In the genomic region with DNA sequence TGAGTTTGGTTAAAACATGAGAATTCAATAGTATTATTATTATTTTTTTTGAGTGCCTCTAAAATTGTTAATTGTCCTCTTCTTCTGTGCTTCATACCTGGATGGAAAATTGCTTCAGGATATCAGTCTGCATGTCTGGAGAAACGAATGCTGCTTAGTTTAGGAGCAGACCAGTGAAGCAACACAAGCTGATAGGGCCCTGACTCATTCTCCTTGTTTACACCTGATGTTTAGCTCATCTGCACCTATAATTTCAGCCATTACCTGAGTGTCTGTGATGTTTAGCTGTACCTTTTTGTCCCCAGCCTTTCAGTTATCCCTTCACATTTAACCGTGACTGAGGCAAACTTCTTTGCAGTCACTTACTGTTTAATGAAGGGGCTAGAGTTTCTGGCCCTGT, we compare ENCODE assay signal across 20 cellular contexts. TPM values are rescaled to one million over a fixed set of nuclear protein-coding genes. Genes with fewer than 3 reads are reported as not detected.
A peak's percentile ranks its signal among the peaks of the same experiment; 100 is the strongest.
DNase-seq lines count a peak whose midpoint lies in the region; ATAC-seq and TF ChIP-seq lines count a peak whose summit lies in the region.
"Had no signal": no experiment of that assay in that cellular context is flagged by ENCODE, and none has a peak within 500 bp of the region (broad histone marks: within the 10 kb centered on the region; RNA-seq: fewer than 3 reads in every experiment).

No MANE protein-coding gene starts in this region.

- H3K4me3 ChIP-seq in ascending aorta (no peak overlapping the region), coronary artery (no peak overlapping the region)
- H3K4me3 ChIP-seq: A549; BLaER1 treated with 17β-estradiol and CSF1 and Interleukin-3, amounts not matched to agents 10 nM and 100 nM; spleen had no signal

- peak overlapping the region; percentile 10 to 47 for H3K27ac Mint-ChIP-seq in natural killer cell
- peak overlapping the region in 1 of 2 donors; percentile 43 for H3K27ac Mint-ChIP-seq in natural killer cell treated with Interleukin-12 subunit alpha and Interleukin-12 subunit beta and Interleukin-15 and Interleukin-18, amount 100 ng/mL, for 72 hours
- H3K27ac Mint-ChIP-seq in chondrocyte (ENCODE audit: unreplicated experiment): peak overlapping the region; percentile 6
- H3K27ac Mint-ChIP-seq in activated naive CD4-positive, alpha-beta T cell treated with anti-CD3 and anti-CD28 coated beads, Interleukin-2, amount 50 U/mL, for 72 hours: no peak overlapping the region
- H3K27ac Mint-ChIP-seq in activated T-helper 17 cell treated with anti-CD3 and anti-CD28 coated beads, Interleukin-2, amount 50 U/mL, for 72 hours: no peak overlapping the region
- H3K27ac Mint-ChIP-seq: activated CD4-positive, alpha-beta T cell treated with anti-CD3 and anti-CD28 coated beads, Interleukin-2, amount 10 ng/mL, durations not matched to agents 24 days and 14 days had no signal

- H3K9me3 Mint-ChIP-seq in natural killer cell: no peaks in the 10 kb centered on the region
- H3K9me3 Mint-ChIP-seq in natural killer cell treated with Interleukin-12 subunit alpha and Interleukin-12 subunit beta and Interleukin-15 and Interleukin-18, amount 100 ng/mL, for 72 hours: no peaks in the 10 kb centered on the region
- no peaks in the 10 kb centered on the region for H3K9me3 Mint-ChIP-seq in chondrocyte (ENCODE audit: low read depth)
- H3K9me3 Mint-ChIP-seq in activated naive CD4-positive, alpha-beta T cell treated with anti-CD3 and anti-CD28 coated beads, Interleukin-2, amount 50 U/mL, for 72 hours: no peaks in the 10 kb centered on the region
- no peaks in the 10 kb centered on the region for H3K9me3 Mint-ChIP-seq in activated T-helper 17 cell treated with anti-CD3 and anti-CD28 coated beads, Interleukin-2, amount 50 U/mL, for 72 hours
- H3K9me3 Mint-ChIP-seq: activated CD4-positive, alpha-beta T cell treated with anti-CD3 and anti-CD28 coated beads, Interleukin-2, amount 10 ng/mL, durations not matched to agents 24 days and 14 days; naive thymus-derived CD8-positive, alpha-beta T cell had no signal

- H3K4me3 Mint-ChIP-seq in natural killer cell (no peak overlapping the region), chondrocyte (ENCODE audit: unreplicated experiment) (no peak overlapping the region)
- H3K4me3 Mint-ChIP-seq in natural killer cell treated with Interleukin-12 subunit alpha and Interleukin-12 subunit beta and Interleukin-15 and Interleukin-18, amount 100 ng/mL, for 72 hours: no peak overlapping the region
- H3K4me3 Mint-ChIP-seq in activated T-helper 17 cell treated with anti-CD3 and anti-CD28 coated beads, Interleukin-2, amount 50 U/mL, for 72 hours: no peak overlapping the region
- H3K4me3 Mint-ChIP-seq: activated CD4-positive, alpha-beta T cell treated with anti-CD3 and anti-CD28 coated beads, Interleukin-2, amount 10 ng/mL, durations not matched to agents 24 days and 14 days; naive thymus-derived CD8-positive, alpha-beta T cell had no signal

- no peaks in the 10 kb centered on the region for H3K27me3 ChIP-seq in ascending aorta
- H3K27me3 ChIP-seq: BLaER1 treated with 17β-estradiol and CSF1 and Interleukin-3, amounts not matched to agents 10 nM and 100 nM; spleen had no signal

- no peaks in the 10 kb centered on the region for H3K36me3 Mint-ChIP-seq in natural killer cell
- H3K36me3 Mint-ChIP-seq in natural killer cell treated with Interleukin-12 subunit alpha and Interleukin-12 subunit beta and Interleukin-15 and Interleukin-18, amount 100 ng/mL, for 72 hours: no peaks in the 10 kb centered on the region
- no peaks in the 10 kb centered on the region for H3K36me3 Mint-ChIP-seq in chondrocyte (ENCODE audit: low read depth)
- no peaks in the 10 kb centered on the region for H3K36me3 Mint-ChIP-seq in activated naive CD4-positive, alpha-beta T cell treated with anti-CD3 and anti-CD28 coated beads, Interleukin-2, amount 50 U/mL, for 72 hours
- H3K36me3 Mint-ChIP-seq in activated T-helper 17 cell treated with anti-CD3 and anti-CD28 coated beads, Interleukin-2, amount 50 U/mL, for 72 hours (ENCODE audit: low read depth): no peaks in the 10 kb centered on the region

- TF ChIP-seq CTCF in natural killer cell (IDR thresholded peaks at IDR 0.05) (no peak), chondrocyte (IDR thresholded peaks at IDR 0.05) (no peak), ascending aorta (IDR thresholded peaks at IDR 0.05) (no peak), coronary artery (IDR thresholded peaks at IDR 0.05) (no peak)

- no peaks in the 10 kb centered on the region for H3K36me3 ChIP-seq in ascending aorta
- H3K36me3 ChIP-seq: spleen had no signal

- H3K27ac ChIP-seq in ascending aorta: no peak overlapping the region
- H3K27ac ChIP-seq in coronary artery: no peak overlapping the region
- H3K27ac ChIP-seq: BLaER1 treated with 17β-estradiol and CSF1 and Interleukin-3, amounts not matched to agents 10 nM and 100 nM; spleen had no signal

- no peaks in the 10 kb centered on the region for H3K9me3 ChIP-seq in ascending aorta
- H3K9me3 ChIP-seq: A549; BLaER1 treated with 17β-estradiol and CSF1 and Interleukin-3, amounts not matched to agents 10 nM and 100 nM; spleen had no signal

- H3K27me3 Mint-ChIP-seq in natural killer cell (ENCODE audit: low read depth in 2 of 2): no peaks in the 10 kb centered on the region
- no peaks in the 10 kb centered on the region for H3K27me3 Mint-ChIP-seq in natural killer cell treated with Interleukin-12 subunit alpha and Interleukin-12 subunit beta and Interleukin-15 and Interleukin-18, amount 100 ng/mL, for 72 hours
- H3K27me3 Mint-ChIP-seq in chondrocyte (ENCODE audit: low read depth): no peaks in the 10 kb centered on the region
- H3K27me3 Mint-ChIP-seq in activated T-helper 17 cell treated with anti-CD3 and anti-CD28 coated beads, Interleukin-2, amount 50 U/mL, for 72 hours: no peaks in the 10 kb centered on the region
- H3K27me3 Mint-ChIP-seq: activated CD4-positive, alpha-beta T cell treated with anti-CD3 and anti-CD28 coated beads, Interleukin-2, amount 10 ng/mL, durations not matched to agents 24 days and 14 days; naive thymus-derived CD8-positive, alpha-beta T cell had no signal

- DNase-seq in natural killer cell (no peak), chondrocyte (ENCODE audit: low spot score) (no peak), kidney tubule cell (ENCODE audit: low spot score) (peak; percentile 33), ascending aorta (ENCODE audit: low spot score in 2 of 2) (no peak), coronary artery (ENCODE audit: low spot score) (no peak)
- no peak for DNase-seq in natural killer cell treated with Interleukin-12 subunit alpha and Interleukin-12 subunit beta and Interleukin-15 and Interleukin-18, amount 100 ng/mL, for 72 hours (ENCODE audit: low spot score)
- no peak for DNase-seq in activated naive CD4-positive, alpha-beta T cell treated with anti-CD3 and anti-CD28 coated beads, Interleukin-2, amount 50 U/mL, for 72 hours (ENCODE audit: low spot score in 2 of 2)
- DNase-seq: activated CD4-positive, alpha-beta T cell treated with anti-CD3 and anti-CD28 coated beads, Interleukin-2, amount 10 ng/mL, durations not matched to agents 24 days and 14 days; activated CD8-positive, alpha-beta memory T cell treated with anti-CD3 and anti-CD28 coated beads, Interleukin-2, amount 50 U/mL, for 4 hours; activated effector memory CD4-positive, alpha-beta T cell treated with anti-CD3 and anti-CD28 coated beads, Interleukin-2, amount 50 U/mL, for 16 hours; aorta; cortex of kidney; MM.1S; naive thymus-derived CD8-positive, alpha-beta T cell; NCI-H146; NCI-H446; spleen had no signal

- intact Hi-C loops in natural killer cell (cut with micrococcal nuclease): no loop called here
- intact Hi-C loops in ascending aorta (cut with DNase I): no loop called here

- no peak for ATAC-seq in natural killer cell
- ATAC-seq in natural killer cell treated with Interleukin-12 subunit alpha and Interleukin-12 subunit beta and Interleukin-15 and Interleukin-18, amount 100 ng/mL, for 72 hours: no peak
- no peak for ATAC-seq in activated naive CD4-positive, alpha-beta T cell treated with anti-CD3 and anti-CD28 coated beads, Interleukin-2, amount 50 U/mL, for 72 hours
- no peak for ATAC-seq in activated T-helper 17 cell treated with anti-CD3 and anti-CD28 coated beads, Interleukin-2, amount 50 U/mL, for 72 hours (replicated peaks)
- ATAC-seq: A549; naive thymus-derived CD8-positive, alpha-beta T cell had no signal

- peaks cover 0 to 15% of the 10 kb centered on the region in 2 donors for H3K4me1 ChIP-seq in ascending aorta

- H3K4me1 Mint-ChIP-seq in natural killer cell: peaks cover 37 to 52% of the 10 kb centered on the region in 2 donors
- peaks cover 25 to 41% of the 10 kb centered on the region in 2 donors for H3K4me1 Mint-ChIP-seq in natural killer cell treated with Interleukin-12 subunit alpha and Interleukin-12 subunit beta and Interleukin-15 and Interleukin-18, amount 100 ng/mL, for 72 hours (ENCODE audit: low read depth in 2 of 2)
- peaks cover 54% of the 10 kb centered on the region for H3K4me1 Mint-ChIP-seq in chondrocyte (ENCODE audit: low read depth)
- H3K4me1 Mint-ChIP-seq in activated T-helper 17 cell treated with anti-CD3 and anti-CD28 coated beads, Interleukin-2, amount 50 U/mL, for 72 hours: peaks cover 17% of the 10 kb centered on the region

RNA-seq across cellular contexts. Expression of a gene that starts 14.8 kb away (rescaled TPM):
- total RNA-seq in natural killer cell (10 to 100 TPM; 43.8 to 55.2 (median 49.9) TPM), chondrocyte (38.4 to 49.5 TPM (median 49.1 TPM) in 3 replicates), ascending aorta (19.7 TPM)
- 10 to 100 TPM; 10.7 to 26.1 TPM for total RNA-seq in natural killer cell treated with Interleukin-12 subunit alpha and Interleukin-12 subunit beta and Interleukin-15 and Interleukin-18, amount 100 ng/mL, for 72 hours
- 10 to 100 TPM; 12.7 to 21.2 TPM for total RNA-seq in activated naive CD4-positive, alpha-beta T cell treated with anti-CD3 and anti-CD28 coated beads, Interleukin-2, amount 50 U/mL, for 72 hours
- total RNA-seq in activated T-helper 17 cell treated with anti-CD3 and anti-CD28 coated beads, Interleukin-2, amount 50 U/mL, for 72 hours: 10 to 100 TPM; 21.0 to 22.9 TPM

Comparison
In these comparisons a context has a peak if more than half of its experiments do, and no peak if none do; other contexts are left out.
1. H3K27ac Mint-ChIP-seq: peak in natural killer cell (2 of 2) and chondrocyte (single experiment); none in activated naive CD4-positive, alpha-beta T cell treated with anti-CD3 and anti-CD28 coated beads, Interleukin-2, amount 50 U/mL, for 72 hours (0 of 2) and activated T-helper 17 cell treated with anti-CD3 and anti-CD28 coated beads, Interleukin-2, amount 50 U/mL, for 72 hours (single experiment).